23 cellular contexts compared by ENCODE assay signal in the genomic region with DNA sequence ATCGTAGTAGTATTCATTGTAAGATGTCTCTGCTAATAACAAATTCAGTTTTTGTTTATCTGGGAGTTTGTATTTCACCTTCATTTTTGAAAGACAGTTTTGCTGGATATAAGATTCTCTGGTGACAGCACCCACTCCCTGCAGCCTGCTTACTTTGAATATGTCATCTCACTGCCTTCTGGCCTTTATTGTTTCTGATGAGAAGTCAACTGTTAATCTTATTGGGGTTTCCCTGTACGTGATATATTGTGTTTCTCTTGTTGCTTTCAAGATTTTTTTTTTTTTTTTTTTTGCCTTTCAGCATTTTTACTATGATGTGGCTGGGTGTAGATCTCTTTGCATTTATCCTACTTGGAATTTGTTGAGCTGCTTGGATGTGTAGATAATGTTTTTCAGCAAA. TPM values are rescaled to one million over a fixed set of nuclear protein-coding genes. Genes with fewer than 3 reads are reported as not detected.
DNase-seq lines count a peak whose midpoint lies in the region; ATAC-seq, FAIRE-seq and TF ChIP-seq lines count a peak whose summit lies in the region.
"Had no signal": no experiment of that assay in that cellular context is flagged by ENCODE, and none has a peak within 500 bp of the region (broad histone marks: within the 10 kb centered on the region; RNA-seq: fewer than 3 reads in every experiment).

No MANE protein-coding gene starts in this region.

- TF ChIP-seq POLR2A in HepG2 (IDR thresholded peaks at IDR 0.05; ENCODE audit: insufficient read depth in 1 of 2, low read depth in 2 of 2, low read length in 2 of 2) (no peak), right lobe of liver (IDR thresholded peaks at IDR 0.05) (no peak), NB4 (IDR thresholded peaks at IDR 0.05; ENCODE audit: extremely low read depth, insufficient read length) (no peak), GM12878 (IDR thresholded peaks at IDR 0.05; ENCODE audit: low read depth, low read length) (no peak)

- no peak overlapping the region for H3K4me3 ChIP-seq in HepG2 (replicated peaks in 1 of 3; ENCODE audit: insufficient read depth in 1 of 3, low read depth in 2 of 3, low read length in 3 of 3)
- H3K4me3 ChIP-seq in right lobe of liver: no peak overlapping the region
- no peak overlapping the region for H3K4me3 ChIP-seq in NB4 (ENCODE audit: low read depth, low read length)
- H3K4me3 ChIP-seq in GM12878: no peak overlapping the region
- no peak overlapping the region for H3K4me3 ChIP-seq in mesenchymal stem cell (ENCODE audit: insufficient read depth in 1 of 2, low read depth in 1 of 2, low read length in 2 of 2)
- H3K4me3 ChIP-seq: A549; BLaER1 treated with 17β-estradiol and CSF1 and Interleukin-3, amounts not matched to agents 10 nM and 100 nM; GM23248 had no signal

- no peak for ATAC-seq in HepG2
- ATAC-seq in right lobe of liver: no peak
- no peak for ATAC-seq in GM12878
- ATAC-seq in GM18520 (IDR thresholded peaks at IDR 0.05; ENCODE audit: unreplicated experiment): no peak
- ATAC-seq: A549 had no signal

- POLR2A ChIA-PET in HepG2 (lab: Yijun Ruan, JAX): no interaction called here
- POLR2A ChIA-PET in GM12878 (lab: Charles Lee): interaction anchor here (0.6 kb wide), 4 partner anchors 36 to 179 kb away, joined by 5 to 7 read pairs (median 6); no protein-coding TSS in a partner anchor

- FAIRE-seq in HepG2 (lab: Jason Lieb, UNC) (no peak), GM12878 (lab: Jason Lieb, UNC) (no peak)
- FAIRE-seq: A549, H1 had no signal

- 97% methylated on average over 2 of the region's 2 CpGs for WGBS in HepG2 (ENCODE audit: low lambda C conversion rate)
- 81% methylated on average over 2 of the region's 2 CpGs for WGBS in right lobe of liver (ENCODE audit: insufficient coverage, low coverage, low lambda C conversion rate, missing lambda C conversion rate)
- 97% methylated on average over 2 of the region's 2 CpGs for whole genome bisulfite sequencing in GM12878 (ENCODE audit: insufficient coverage, insufficient replicate concordance, low lambda C conversion rate, missing lambda C conversion rate)
- 93% methylated on average over 2 of the region's 2 CpGs for WGBS in mesenchymal stem cell

- BruUV-seq in HepG2 (replicated peaks; lab: Mats Ljungman, UMichigan) (no TSS peak), GM12878 (replicated peaks; lab: Mats Ljungman, UMichigan) (no TSS peak)

- SMC1A ChIA-PET in GM12878 (lab: Charles Lee; ENCODE audit: uncharacterized antibody, unreplicated experiment): interaction anchor here (0.8 kb wide), 1 partner anchor 9 kb away, joined by 3 read pairs; no protein-coding TSS in a partner anchor

- TF ChIP-seq EP300 in HepG2 (IDR thresholded peaks at IDR 0.05; ENCODE audit: low read depth in 2 of 2, low read length in 2 of 2): no peak
- TF ChIP-seq EP300 in HepG2 (CRISPR knock-in tag; IDR thresholded peaks at IDR 0.05; ENCODE audit: borderline replicate concordance): no peak
- TF ChIP-seq EP300 in GM12878 (IDR thresholded peaks at IDR 0.05; ENCODE audit: borderline replicate concordance in 1 of 2, control insufficient read depth in 1 of 2, low read depth in 2 of 2, low read length in 2 of 2): no peak

- TF ChIP-seq CTCF in HepG2 (CRISPR knock-in tag; IDR thresholded peaks at IDR 0.05): no peak
- TF ChIP-seq CTCF in right lobe of liver (IDR thresholded peaks at IDR 0.05): no peak
- no peak for TF ChIP-seq CTCF in NB4 (IDR thresholded peaks at IDR 0.05; ENCODE audit: low read depth, low read length)
- no peak for TF ChIP-seq CTCF in GM12878 (IDR thresholded peaks at IDR 0.05 in 2 of 3, conservative IDR thresholded peaks at IDR 0.05 in 1 of 3; ENCODE audit: control insufficient read depth in 2 of 3, extremely low read depth in 1 of 3, insufficient read depth in 1 of 3, low read depth in 3 of 3, low read length in 3 of 3)

- no peak overlapping the region for H2AK5ac ChIP-seq in mesenchymal stem cell (ENCODE audit: low read length, severe bottlenecking)

- H3K27me3 ChIP-seq in HepG2 (ENCODE audit: control insufficient read depth in 1 of 2, insufficient read depth in 2 of 2, low read length in 2 of 2): no peaks in the 10 kb centered on the region
- H3K27me3 ChIP-seq in right lobe of liver: no peaks in the 10 kb centered on the region
- H3K27me3 ChIP-seq in GM12878 (replicated peaks in 1 of 2; ENCODE audit: control insufficient read depth in 2 of 2, insufficient read depth in 2 of 2, low read length in 1 of 2): no peaks in the 10 kb centered on the region
- no peaks in the 10 kb centered on the region for H3K27me3 ChIP-seq in mesenchymal stem cell (ENCODE audit: control insufficient read depth in 1 of 2, insufficient read depth in 1 of 2, low read length in 2 of 2)
- H3K27me3 ChIP-seq: BE2C; BLaER1 treated with 17β-estradiol and CSF1 and Interleukin-3, amounts not matched to agents 10 nM and 100 nM had no signal

- no peak for TF ChIP-seq RAD21 in HepG2 (CRISPR knock-in tag; IDR thresholded peaks at IDR 0.05)
- no peak for TF ChIP-seq RAD21 in GM12878 (IDR thresholded peaks at IDR 0.05; ENCODE audit: insufficient read depth, low read depth, low read length)

- RAD21 ChIA-PET in GM12878 (lab: Charles Lee; ENCODE audit: unreplicated experiment): interaction anchor here (0.6 kb wide), 2 partner anchors 15 to 221 kb away, joined by 4 to 5 read pairs; no protein-coding TSS in a partner anchor

- no peak overlapping the region for H4K8ac ChIP-seq in mesenchymal stem cell (ENCODE audit: low read length)

- peaks cover 6% of the 10 kb centered on the region for H3K79me1 ChIP-seq in mesenchymal stem cell (replicated peaks; ENCODE audit: low read length, poor library complexity, severe bottlenecking)

- no peak overlapping the region for H2BK120ac ChIP-seq in mesenchymal stem cell (ENCODE audit: low read depth, low read length)

- no peak overlapping the region for H2BK12ac ChIP-seq in mesenchymal stem cell (ENCODE audit: low read length in 2 of 2)

- H4K20me1 ChIP-seq in HepG2 (ENCODE audit: insufficient read depth, low read length) (no peaks in the 10 kb centered on the region), GM12878 (ENCODE audit: control insufficient read depth, insufficient read depth) (no peaks in the 10 kb centered on the region)

- in situ Hi-C loops in HepG2 (cut with HindIII; ENCODE audit: extremely low pct_ligation_motif_present, low pct_unique_long_range_greater_than_20kb): no loop called here
- in situ Hi-C loops in GM12878 (cut with MboI): no loop called here

- H3K79me2 ChIP-seq in HepG2 (ENCODE audit: insufficient read depth, low read length) (peaks cover 73% of the 10 kb centered on the region), GM12878 (ENCODE audit: control insufficient read depth, insufficient read depth, low read length) (peaks cover 43% of the 10 kb centered on the region)

- H3K27ac ChIP-seq in HepG2 (ENCODE audit: extremely low read length, insufficient read depth, low read length) (no peak overlapping the region), right lobe of liver (no peak overlapping the region), GM12878 (ENCODE audit: control insufficient read depth, insufficient read depth) (no peak overlapping the region), mesenchymal stem cell (ENCODE audit: low read length, poor library complexity, severe bottlenecking) (no peak overlapping the region)
- H3K27ac ChIP-seq: A549; BLaER1 treated with 17β-estradiol and CSF1 and Interleukin-3, amounts not matched to agents 10 nM and 100 nM; GM23248 had no signal

- no peak overlapping the region for H3K9ac ChIP-seq in HepG2 (ENCODE audit: insufficient read depth, low read depth, low read length)
- no peak overlapping the region for H3K9ac ChIP-seq in GM12878 (ENCODE audit: control insufficient read depth, insufficient read depth, low read length)
- H3K9ac ChIP-seq in mesenchymal stem cell (ENCODE audit: low read length): no peak overlapping the region
- H3K9ac ChIP-seq: BLaER1 treated with 17β-estradiol and CSF1 and Interleukin-3, amounts not matched to agents 10 nM and 100 nM; GM23248 had no signal

- H3K4me1 ChIP-seq in HepG2 (ENCODE audit: insufficient read depth, low read length): peaks cover 5% of the 10 kb centered on the region
- H3K4me1 ChIP-seq in right lobe of liver: no peaks in the 10 kb centered on the region
- H3K4me1 ChIP-seq in GM12878 (ENCODE audit: control insufficient read depth, insufficient read depth, low read length): peaks cover 5% of the 10 kb centered on the region; the same call in 1 of the 2 replicates
- H3K4me1 ChIP-seq in mesenchymal stem cell (ENCODE audit: control insufficient read depth, insufficient read depth, low read depth, low read length): peaks cover 3% of the 10 kb centered on the region
- H3K4me1 ChIP-seq: BE2C had no signal

- no peak overlapping the region for H2BK5ac ChIP-seq in mesenchymal stem cell (ENCODE audit: low read depth, low read length, poor library complexity, severe bottlenecking)

- no peak overlapping the region for H3K18ac ChIP-seq in mesenchymal stem cell (ENCODE audit: low read depth in 1 of 2, low read length in 2 of 2)

- H3K36me3 ChIP-seq in HepG2 (replicated peaks in 1 of 2; ENCODE audit: control insufficient read depth in 1 of 2, insufficient read depth in 2 of 2, low read length in 2 of 2): peaks cover 1 to 18% of the 10 kb centered on the region in 2 experiments; a peak in 3 of 5 replicates
- H3K36me3 ChIP-seq in right lobe of liver: no peaks in the 10 kb centered on the region
- H3K36me3 ChIP-seq in GM12878 (ENCODE audit: control insufficient read depth in 2 of 2, insufficient read depth in 2 of 2, low read length in 1 of 2): peaks cover 3 to 26% of the 10 kb centered on the region in 2 experiments
- peaks cover 0 to 15% of the 10 kb centered on the region in 2 experiments for H3K36me3 ChIP-seq in mesenchymal stem cell (ENCODE audit: control insufficient read depth in 1 of 2, insufficient read depth in 2 of 2, low read depth in 1 of 2, low read length in 2 of 2)
- H3K36me3 ChIP-seq: BE2C had no signal

- H3K9me3 ChIP-seq in HepG2 (ENCODE audit: low read length): no peaks in the 10 kb centered on the region
- H3K9me3 ChIP-seq in right lobe of liver: no peaks in the 10 kb centered on the region
- peaks cover 12% of the 10 kb centered on the region for H3K9me3 ChIP-seq in GM12878 (replicated peaks; ENCODE audit: control insufficient read depth, insufficient read depth, low read length)
- peaks cover 10% of the 10 kb centered on the region for H3K9me3 ChIP-seq in mesenchymal stem cell (ENCODE audit: control insufficient read depth, low read length)
- H3K9me3 ChIP-seq: BE2C had no signal

- DNase-seq in HepG2 (ENCODE audit: low spot score) (no peak), right lobe of liver (no peak), NB4 (ENCODE audit: low read depth) (peak; percentile 8), GM12878 (ENCODE audit: low read depth, low spot score) (no peak), mesenchymal stem cell (no peak), NCI-H187 (lab: John Stamatoyannopoulos, UW) (no peak)
- DNase-seq: 8988T; ACHN; AML-193; BE2C; Calu3; CD4-positive, alpha-beta memory T cell; COR-L47; DMS53; DMS79 treated with DMSO at 0.1 percent for 48 hours; GF-D8; GM23248; H7; HCEC 1CT had no signal

- intact Hi-C loops in HepG2 (cut with micrococcal nuclease; ENCODE audit: unreplicated experiment) (no loop called here), right lobe of liver (cut with DNase I) (no loop called here), GM12878 (cut with micrococcal nuclease; ENCODE audit: unreplicated experiment) (no loop called here)

- H2AFZ ChIP-seq in HepG2 (ENCODE audit: low read length) (no peak overlapping the region), GM12878 (ENCODE audit: control insufficient read depth, low read depth, low read length) (no peak overlapping the region), mesenchymal stem cell (ENCODE audit: low read depth, low read length) (no peak overlapping the region)
- H2AFZ ChIP-seq: GM23248 had no signal

- H3K14ac ChIP-seq in mesenchymal stem cell (ENCODE audit: low read length in 2 of 2): no peak overlapping the region

- H3K23ac ChIP-seq in mesenchymal stem cell (ENCODE audit: low read length in 2 of 2): no peak overlapping the region

- no peak overlapping the region for H4K91ac ChIP-seq in mesenchymal stem cell (ENCODE audit: low read length)

- H3K4ac ChIP-seq in mesenchymal stem cell (ENCODE audit: low read depth in 1 of 2, low read length in 2 of 2): no peak overlapping the region

- H3K4me2 ChIP-seq in HepG2 (ENCODE audit: low read depth, low read length): no peak overlapping the region
- H3K4me2 ChIP-seq in GM12878 (ENCODE audit: control insufficient read depth, insufficient read depth): no peak overlapping the region
- no peak overlapping the region for H3K4me2 ChIP-seq in mesenchymal stem cell (ENCODE audit: low read length, poor library complexity, severe bottlenecking)
- H3K4me2 ChIP-seq: A549; BLaER1 treated with 17β-estradiol and CSF1 and Interleukin-3, amounts not matched to agents 10 nM and 100 nM had no signal

- CTCF ChIA-PET in HepG2 (lab: Yijun Ruan, JAX; ENCODE audit: low intra/inter-chr PET ratio, low total read pairs) (no interaction called here), GM12878 (lab: Yijun Ruan, JAX) (no interaction called here)

- H2BK15ac ChIP-seq in mesenchymal stem cell (ENCODE audit: low read depth, poor library complexity, severe bottlenecking): no peak overlapping the region

RNA-seq across cellular contexts. Expression of a gene that starts 29.3 kb away (rescaled TPM):
- total RNA-seq in HepG2 (2016; rRNA removed; fragmentation: Illumina TruSeq; extraction: Trizol) (53.9 and 75.1 TPM in 2 replicates), right lobe of liver (1 to 10 TPM; 4.5 to 9.3 (median 7.1) TPM), GM12878 (2014; rRNA removed) (33.3 and 41.8 TPM in 2 replicates), GM12878 (2014; rRNA removed; fragmentation: Illumina TruSeq; extraction: Trizol) (43.6 and 44.3 TPM in 2 replicates), GM12878 (2021) (45.9 and 54.8 TPM in 2 replicates)
- 9.8 and 10.6 TPM in 2 replicates for total RNA-seq in HepG2 (2016; cell fraction: cytosol; rRNA removed; fragmentation: Illumina TruSeq; extraction: Trizol; ENCODE audit: low read depth)
- 53.0 and 76.9 TPM in 2 replicates for total RNA-seq in HepG2 (2016; cell fraction: insoluble cytoplasmic fraction; rRNA removed; fragmentation: Illumina TruSeq; extraction: Trizol)
- 20.9 and 22.0 TPM in 2 replicates for total RNA-seq in HepG2 (2016; cell fraction: membrane; rRNA removed; fragmentation: Illumina TruSeq; extraction: Trizol)
- total RNA-seq in HepG2 (2016; cell fraction: nucleus; rRNA removed; fragmentation: Illumina TruSeq; extraction: Trizol): 50.0 and 51.5 TPM in 2 replicates
- polyA plus RNA-seq in HepG2 (2011; rRNA removed) (31.6 and 48.7 TPM in 2 replicates), GM12878 (2011; rRNA removed) (74.9 and 102 TPM in 2 replicates), GM12878 (2014; fragmentation: Illumina TruSeq; extraction: Trizol) (38.8 and 40.7 TPM in 2 replicates), GM12878 (2014; fragmentation: Nextera tagmentation; extraction: Ambion mirVana) (10 to 100 TPM; 22.6 to 30.6 TPM), GM12878 (2014; rRNA removed) (32.3 and 41.9 TPM in 2 replicates), GM12878 (2016; fragmentation: Nextera tagmentation; extraction: Ambion mirVana) (10 to 100 TPM; 67.4 to 69.4 TPM)
- polyA plus RNA-seq in HepG2 (2011; cell fraction: cytosol; rRNA removed): 21.4 and 26.3 TPM in 2 replicates
- polyA plus RNA-seq in HepG2 (2011; cell fraction: nucleus; rRNA removed): 15.3 and 16.2 TPM in 2 replicates
- 15.0 and 24.0 TPM in 2 replicates for polyA plus RNA-seq in HepG2 (2012)
- polyA plus RNA-seq in HepG2 (2016; cell fraction: cytosol; fragmentation: Illumina TruSeq; extraction: Trizol; ENCODE audit: low read depth): 1.7 and 1.9 TPM in 2 replicates
- 41.8 and 50.5 TPM in 2 replicates for polyA plus RNA-seq in HepG2 (2016; cell fraction: insoluble cytoplasmic fraction; fragmentation: Illumina TruSeq; extraction: Trizol; ENCODE audit: low read depth)
- 6.2 and 6.4 TPM in 2 replicates for polyA plus RNA-seq in HepG2 (2016; cell fraction: membrane; fragmentation: Illumina TruSeq; extraction: Trizol; ENCODE audit: low read depth)
- 37.1 and 45.5 TPM in 2 replicates for polyA plus RNA-seq in HepG2 (2016; cell fraction: nucleus; fragmentation: Illumina TruSeq; extraction: Trizol; ENCODE audit: insufficient read depth, low read depth)
- polyA minus RNA-seq in HepG2 (2011; rRNA and poly(A)+ RNA removed; ENCODE audit: low replicate concordance): 30.9 and 42.6 TPM in 2 replicates
- 17.9 and 20.3 TPM in 2 replicates for polyA minus RNA-seq in HepG2 (2011; cell fraction: cytosol; rRNA and poly(A)+ RNA removed)
- polyA minus RNA-seq in HepG2 (2011; cell fraction: nucleus; rRNA and poly(A)+ RNA removed): 88.8 and 102 TPM in 2 replicates
- 208 and 233 TPM in 2 replicates for total RNA-seq in GM12878 (2013; cell fraction: nucleolus; rRNA removed)
- polyA plus RNA-seq in GM12878 (2011; ENCODE audit: low read depth): 15.5 TPM
- polyA plus RNA-seq in GM12878 (2011; cell fraction: cytosol; rRNA removed): 35.9 and 38.8 TPM in 2 replicates
- polyA plus RNA-seq in GM12878 (2011; cell fraction: nucleus; rRNA removed): 35.1 and 45.2 TPM in 2 replicates
- polyA plus RNA-seq in GM12878 (2012): 23.9 and 26.9 TPM in 2 replicates
- 99.2 and 125 TPM in 2 replicates for polyA minus RNA-seq in GM12878 (2011; rRNA and poly(A)+ RNA removed)
- polyA minus RNA-seq in GM12878 (2011; cell fraction: cytosol; rRNA and poly(A)+ RNA removed): 32.7 and 33.9 TPM in 2 replicates
- 51.7 and 64.1 TPM in 2 replicates for polyA minus RNA-seq in GM12878 (2011; cell fraction: nucleus; rRNA and poly(A)+ RNA removed)
- 21.0 TPM for polyA plus RNA-seq in mesenchymal stem cell (2013, experiment 1 of 2)
- polyA plus RNA-seq in mesenchymal stem cell (2013, experiment 2 of 2): 21.0 TPM
